In genomic region chr5:81657386-81657785, GRCh38 we compare ENCODE assay signal across 17 cellular contexts.
DNase-seq lines count a peak whose midpoint lies in the region; ATAC-seq, FAIRE-seq and TF ChIP-seq lines count a peak whose summit lies in the region.
"Had no signal": no experiment of that assay in that cellular context is flagged by ENCODE, and none has a peak within 500 bp of the region (broad histone marks: within the 10 kb centered on the region; RNA-seq: fewer than 3 reads in every experiment).

No MANE protein-coding gene starts in this region.

- H3K27ac ChIP-seq in HEK293 (ENCODE audit: extremely low read depth, low read depth, low read length) = no peak overlapping the region
- H3K27ac ChIP-seq in SK-N-MC = peak overlapping the region; percentile 65; the same call in 1 of the 2 replicates
- H3K27ac ChIP-seq in right cardiac atrium (ENCODE audit: low read length) = no peak overlapping the region
- H3K27ac ChIP-seq: brain microvascular endothelial cell, suprapubic skin had no signal

- TF ChIP-seq CTCF in HEK293 (tag by site-specific recombination; IDR thresholded peaks at IDR 0.05) = no peak

- H3K4me3 ChIP-seq in HEK293 (ENCODE audit: low read depth, low read length) (no peak overlapping the region), SK-N-MC (no peak overlapping the region), right cardiac atrium (ENCODE audit: low read length) (no peak overlapping the region)
- H3K4me3 ChIP-seq: suprapubic skin had no signal

- H3K4me1 ChIP-seq in HEK293 (ENCODE audit: control insufficient read depth, insufficient read depth, low read length) (peaks cover 3% of the 10 kb centered on the region), right cardiac atrium (ENCODE audit: control insufficient read depth, insufficient read depth, low read length) (no peaks in the 10 kb centered on the region)
- H3K4me1 ChIP-seq: Caco-2, suprapubic skin had no signal

- 87% methylated on average over 1 of the region's 1 CpG for WGBS in right cardiac atrium

- no peak for ATAC-seq in right cardiac atrium

- peak; percentile 54 for DNase-seq in COLO829 (ENCODE audit: low spot score)
- no peak for DNase-seq in SK-N-MC (ENCODE audit: low read depth, low spot score)
- peak; percentile 19 for DNase-seq in kidney tubule cell (ENCODE audit: low spot score)
- no peak for DNase-seq in right cardiac atrium
- no peak for DNase-seq in frontal cortex (ENCODE audit: low spot score in 2 of 2)
- no peak for DNase-seq in NCI-H2171 (lab: John Stamatoyannopoulos, UW)
- no peak for DNase-seq in NK-92 (lab: John Stamatoyannopoulos, UW; ENCODE audit: unreplicated experiment)
- DNase-seq: activated CD4-positive, alpha-beta T cell treated with anti-CD3 and anti-CD28 coated beads, Interleukin-2, amount 10 ng/mL, durations not matched to agents 24 days and 14 days; activated T-cell treated with anti-CD3 and anti-CD28 coated beads for 4 hours; brain microvascular endothelial cell; Caco-2; effector CD8-positive, alpha-beta T cell; HFFc6; hypothalamus; occipital lobe had no signal

- no peaks in the 10 kb centered on the region for H3K36me3 ChIP-seq in HEK293 (ENCODE audit: control insufficient read depth in 2 of 2, insufficient read depth in 1 of 2, low read length in 2 of 2)
- no peaks in the 10 kb centered on the region for H3K36me3 ChIP-seq in SK-N-MC (ENCODE audit: insufficient read depth, low read length)
- H3K36me3 ChIP-seq: brain microvascular endothelial cell, suprapubic skin had no signal

- no peaks in the 10 kb centered on the region for H3K27me3 ChIP-seq in right cardiac atrium (ENCODE audit: control insufficient read depth, insufficient read depth)
- H3K27me3 ChIP-seq: brain microvascular endothelial cell, suprapubic skin had no signal

- intact Hi-C loops in right cardiac atrium (cut with DNase I) = no loop called here

- CTCF ChIA-PET in HEK293 (lab: Yijun Ruan, JAX) = interaction anchor here (0.6 kb wide), 1 partner anchor 12 kb away, joined by 5 read pairs; no protein-coding TSS in a partner anchor

- H3K9me3 ChIP-seq in HEK293 (ENCODE audit: control insufficient read depth, insufficient read depth, low read depth, low read length) = no peaks in the 10 kb centered on the region
- no peaks in the 10 kb centered on the region for H3K9me3 ChIP-seq in SK-N-MC (ENCODE audit: low read depth, low read length)
- no peaks in the 10 kb centered on the region for H3K9me3 ChIP-seq in right cardiac atrium (ENCODE audit: control insufficient read depth, low read length)
- H3K9me3 ChIP-seq: Caco-2, suprapubic skin had no signal

- H3K9ac ChIP-seq in SK-N-MC (ENCODE audit: insufficient read length) = no peak overlapping the region

- POLR2A ChIA-PET in HEK293 (lab: Yijun Ruan, JAX) = no interaction called here

- no peak for FAIRE-seq in frontal cortex (lab: Jason Lieb, UNC)

TF ChIP-seq in HEK293, 187 proteins besides CTCF, POLR2A, EP300 and RAD21:
- TF ChIP-seq ZNF621 (tag by site-specific recombination; IDR thresholded peaks at IDR 0.05) = no peak
- peak; percentile 57; the same call in 1 of the 2 replicates for TF ChIP-seq SCRT1 (tag by site-specific recombination; IDR thresholded peaks at IDR 0.05; ENCODE audit: borderline replicate concordance)
- TF ChIP-seq OSR2 (tag by site-specific recombination; IDR thresholded peaks at IDR 0.05) = 0 out of 2 replicates have a peak, but pooled peaks have one; percentile 10
- peak; percentile 61 for TF ChIP-seq PRDM6 (tag by site-specific recombination; IDR thresholded peaks at IDR 0.05)
- no peak for TF ChIP-seq ZNF777 (tag by site-specific recombination; IDR thresholded peaks at IDR 0.05; ENCODE audit: borderline replicate concordance)
- peak; percentile 90 for TF ChIP-seq SCRT2 (tag by site-specific recombination; IDR thresholded peaks at IDR 0.05)
- TF ChIP-seq ZNF571 (tag by site-specific recombination; IDR thresholded peaks at IDR 0.05) = no peak
- TF ChIP-seq ZNF658 (tag by site-specific recombination; IDR thresholded peaks at IDR 0.05) = no peak

Comparison
In these comparisons a context has a peak if more than half of its experiments do, and no peak if none do; other contexts are left out.
1. DNase-seq: peak in COLO829 (single experiment) and kidney tubule cell (single experiment); none in SK-N-MC (single experiment), right cardiac atrium (0 of 3), frontal cortex (0 of 2), NCI-H2171 (single experiment) and NK-92 (single experiment).